In genomic region chr5:43396762-43397304, GRCh38 we compare ENCODE assay signal across 8 cellular contexts. TPM values are rescaled to one million over a fixed set of nuclear protein-coding genes. Genes with fewer than 3 reads are reported as not detected.
DNase-seq lines count a peak whose midpoint lies in the region; ATAC-seq and TF ChIP-seq lines count a peak whose summit lies in the region.

No MANE protein-coding gene starts in this region.

- H3K27me3 ChIP-seq in CD8-positive, alpha-beta memory T cell (ENCODE audit: insufficient read depth, low read length, poor library complexity, severe bottlenecking) = no peaks in the 10 kb centered on the region

- peaks cover 0 to 10% (median 4%) of the 10 kb centered on the region in 3 donors for H3K36me3 Mint-ChIP-seq in CD8-positive, alpha-beta memory T cell
- no peaks in the 10 kb centered on the region for H3K36me3 Mint-ChIP-seq in activated CD4-positive, alpha-beta memory T cell treated with anti-CD3 and anti-CD28 coated beads for 36 hours
- H3K36me3 Mint-ChIP-seq in endothelial cell (ENCODE audit: low read depth, unreplicated experiment) = no peaks in the 10 kb centered on the region
- no peaks in the 10 kb centered on the region for H3K36me3 Mint-ChIP-seq in natural killer cell treated with Interleukin-12 subunit alpha and Interleukin-12 subunit beta and Interleukin-15 and Interleukin-18, amount 100 ng/mL, for 72 hours

- peak overlapping the region; percentile 48 for H3K27ac ChIP-seq in CD8-positive, alpha-beta memory T cell (ENCODE audit: low read depth, low read length)

- H3K9me3 Mint-ChIP-seq in CD8-positive, alpha-beta memory T cell = peaks cover 0 to 2% (median 0%) of the 10 kb centered on the region in 5 donors
- no peaks in the 10 kb centered on the region for H3K9me3 Mint-ChIP-seq in activated CD4-positive, alpha-beta memory T cell treated with anti-CD3 and anti-CD28 coated beads for 36 hours
- no peaks in the 10 kb centered on the region for H3K9me3 Mint-ChIP-seq in endothelial cell (ENCODE audit: unreplicated experiment)
- no peaks in the 10 kb centered on the region for H3K9me3 Mint-ChIP-seq in natural killer cell treated with Interleukin-12 subunit alpha and Interleukin-12 subunit beta and Interleukin-15 and Interleukin-18, amount 100 ng/mL, for 72 hours

- H3K27me3 Mint-ChIP-seq in CD8-positive, alpha-beta memory T cell = peaks cover 4 to 7% of the 10 kb centered on the region in 2 donors
- no peaks in the 10 kb centered on the region for H3K27me3 Mint-ChIP-seq in activated CD4-positive, alpha-beta memory T cell treated with anti-CD3 and anti-CD28 coated beads for 36 hours
- H3K27me3 Mint-ChIP-seq in endothelial cell (ENCODE audit: unreplicated experiment) = peaks cover 5% of the 10 kb centered on the region
- H3K27me3 Mint-ChIP-seq in natural killer cell treated with Interleukin-12 subunit alpha and Interleukin-12 subunit beta and Interleukin-15 and Interleukin-18, amount 100 ng/mL, for 72 hours = no peaks in the 10 kb centered on the region

- CTCF ChIA-PET in CD8-positive, alpha-beta memory T cell (lab: Charles Lee) = interaction anchor here (0.5 to 1.8 kb wide), 5 partner anchors 8 to 448 kb away, joined by 3 to 8 read pairs (median 4); partner anchors contain the start of gene TMEM267
- CTCF ChIA-PET in activated CD4-positive, alpha-beta memory T cell treated with anti-CD3 and anti-CD28 coated beads for 36 hours (lab: Charles Lee) = interaction anchor here (1.0 to 2.3 kb wide), 3 partner anchors 88 to 323 kb away, joined by 3 to 12 read pairs (median 4); partner anchors contain the start of gene TMEM267

- peak; percentile 26 to 74 (median 58) for DNase-seq in CD8-positive, alpha-beta memory T cell
- DNase-seq in GM20000 (ENCODE audit: low spot score) (peak; percentile 78), HT-29 (ENCODE audit: low spot score) (peak; percentile 69), endothelial cell (ENCODE audit: low spot score) (peak; percentile 18), stromal cell of bone marrow (ENCODE audit: low read depth) (peak; percentile 6), NCI-H1105 (lab: John Stamatoyannopoulos, UW) (no peak)
- peak; percentile 75 for DNase-seq in activated CD4-positive, alpha-beta memory T cell treated with anti-CD3 and anti-CD28 coated beads for 36 hours
- DNase-seq in natural killer cell treated with Interleukin-12 subunit alpha and Interleukin-12 subunit beta and Interleukin-15 and Interleukin-18, amount 100 ng/mL, for 72 hours (ENCODE audit: low spot score) = peak; percentile 75

- H3K36me3 ChIP-seq in CD8-positive, alpha-beta memory T cell (ENCODE audit: insufficient read depth, low read length) = no peaks in the 10 kb centered on the region

- ATAC-seq in natural killer cell treated with Interleukin-12 subunit alpha and Interleukin-12 subunit beta and Interleukin-15 and Interleukin-18, amount 100 ng/mL, for 72 hours = peak; percentile 98

- H3K4me3 Mint-ChIP-seq in CD8-positive, alpha-beta memory T cell = peak overlapping the region; percentile 90 to 99 (median 96)
- peak overlapping the region; percentile 89 for H3K4me3 Mint-ChIP-seq in activated CD4-positive, alpha-beta memory T cell treated with anti-CD3 and anti-CD28 coated beads for 36 hours
- peak overlapping the region; percentile 65 for H3K4me3 Mint-ChIP-seq in endothelial cell (ENCODE audit: unreplicated experiment)
- H3K4me3 Mint-ChIP-seq in natural killer cell treated with Interleukin-12 subunit alpha and Interleukin-12 subunit beta and Interleukin-15 and Interleukin-18, amount 100 ng/mL, for 72 hours = peak overlapping the region; percentile 82

- intact Hi-C loops in activated CD4-positive, alpha-beta memory T cell treated with anti-CD3 and anti-CD28 coated beads for 36 hours (cut with micrococcal nuclease) = loop anchor here (1.0 to 10.0 kb wide), 3 partner anchors 87 to 208 kb away; partner anchors contain the start of genes NNT and PAIP1

- no peaks in the 10 kb centered on the region for H3K9me3 ChIP-seq in CD8-positive, alpha-beta memory T cell (ENCODE audit: low read length)

- H3K4me1 ChIP-seq in CD8-positive, alpha-beta memory T cell (ENCODE audit: insufficient read depth, low read length) = peaks cover 13% of the 10 kb centered on the region

- POLR2A ChIA-PET in CD8-positive, alpha-beta memory T cell (lab: Charles Lee) = interaction anchor here (0.8 to 1.8 kb wide), 4 partner anchors 84 to 388 kb away, joined by 3 to 21 read pairs (median 8); partner anchors contain the start of genes HMGCS1, NNT and TMEM267
- POLR2A ChIA-PET in activated CD4-positive, alpha-beta memory T cell treated with anti-CD3 and anti-CD28 coated beads for 36 hours (lab: Charles Lee) = interaction anchor here (0.5 to 2.9 kb wide), 5 partner anchors 88 to 331 kb away, joined by 3 to 16 read pairs (median 5); partner anchors contain the start of genes C5orf34, TMEM267 and ZNF131

- H3K4me3 ChIP-seq in CD8-positive, alpha-beta memory T cell (ENCODE audit: low read length) = peak overlapping the region; percentile 82

- peaks cover 26 to 48% (median 43%) of the 10 kb centered on the region in 3 donors for H3K4me1 Mint-ChIP-seq in CD8-positive, alpha-beta memory T cell
- peaks cover 31% of the 10 kb centered on the region for H3K4me1 Mint-ChIP-seq in activated CD4-positive, alpha-beta memory T cell treated with anti-CD3 and anti-CD28 coated beads for 36 hours (ENCODE audit: low read depth)
- H3K4me1 Mint-ChIP-seq in endothelial cell (ENCODE audit: unreplicated experiment) = no peaks in the 10 kb centered on the region
- H3K4me1 Mint-ChIP-seq in natural killer cell treated with Interleukin-12 subunit alpha and Interleukin-12 subunit beta and Interleukin-15 and Interleukin-18, amount 100 ng/mL, for 72 hours (ENCODE audit: low read depth in 2 of 2) = peaks cover 6 to 7% of the 10 kb centered on the region in 2 donors

- peak overlapping the region; percentile 57 to 98 (median 93) for H3K27ac Mint-ChIP-seq in CD8-positive, alpha-beta memory T cell
- peak overlapping the region; percentile 87 for H3K27ac Mint-ChIP-seq in activated CD4-positive, alpha-beta memory T cell treated with anti-CD3 and anti-CD28 coated beads for 36 hours
- no peak overlapping the region for H3K27ac Mint-ChIP-seq in endothelial cell (ENCODE audit: unreplicated experiment)
- peak overlapping the region; percentile 44 to 88 for H3K27ac Mint-ChIP-seq in natural killer cell treated with Interleukin-12 subunit alpha and Interleukin-12 subunit beta and Interleukin-15 and Interleukin-18, amount 100 ng/mL, for 72 hours

- no peak for TF ChIP-seq CTCF in GM20000 (IDR thresholded peaks at IDR 0.05; ENCODE audit: extremely low read depth, missing control alignments)
- no peak for TF ChIP-seq CTCF in endothelial cell (IDR thresholded peaks at IDR 0.05; ENCODE audit: unreplicated experiment)

RNA-seq across cellular contexts. Expression of gene CCL28, which starts 15.4 kb away (rescaled TPM):
- total RNA-seq in CD8-positive, alpha-beta memory T cell = 1 to 10 TPM; 8.4 to 8.6 TPM
- 7.5 TPM for polyA plus RNA-seq in CD8-positive, alpha-beta memory T cell
- 2.2 and 4.2 TPM in 2 replicates for total RNA-seq in HT-29 (2014; rRNA removed; shearing (Covaris generic))
- total RNA-seq in activated CD4-positive, alpha-beta memory T cell treated with anti-CD3 and anti-CD28 coated beads for 36 hours = 1 to 10 TPM; 7.6 to 8.8 TPM
- 0.46 TPM for total RNA-seq in endothelial cell (ENCODE audit: unreplicated experiment)
- 10 to 100 TPM in 1 of 2 donors, 1 to 10 TPM in 1; 4.8 to 18.3 TPM for total RNA-seq in natural killer cell treated with Interleukin-12 subunit alpha and Interleukin-12 subunit beta and Interleukin-15 and Interleukin-18, amount 100 ng/mL, for 72 hours
